Comparison of ENCODE assay signal across 10 cellular contexts in genomic region chrX:13007519-13008188, GRCh38. TPM values are rescaled to one million over a fixed set of nuclear protein-coding genes. Genes with fewer than 3 reads are reported as not detected.
A peak's percentile ranks its signal among the peaks of the same experiment; 100 is the strongest.
DNase-seq lines count a peak whose midpoint lies in the region; ATAC-seq and TF ChIP-seq lines count a peak whose summit lies in the region.
"Had no signal": no experiment of that assay in that cellular context is flagged by ENCODE, and none has a peak within 500 bp of the region (broad histone marks: within the 10 kb centered on the region; RNA-seq: fewer than 3 reads in every experiment).

No MANE protein-coding gene starts in this region.

- TF ChIP-seq EP300 in suprapubic skin (IDR thresholded peaks at IDR 0.05) = no peak

- TF ChIP-seq POLR2A in suprapubic skin (IDR thresholded peaks at IDR 0.05) = no peak

- CTCF ChIA-PET in activated naive CD4-positive, alpha-beta T cell treated with anti-CD3 and anti-CD28 coated beads, Interleukin-2, amount 10 ng/mL, durations not matched to agents 7 days and 5 days (lab: Charles Lee) = interaction anchor here (0.6 to 2.1 kb wide), 2 partner anchors 34 to 84 kb away, joined by 3 to 8 read pairs; no protein-coding TSS in a partner anchor

- no peak for ATAC-seq in T-helper 17 cell

- H3K4me3 ChIP-seq in effector memory CD4-positive, alpha-beta T cell (ENCODE audit: insufficient read depth, low read depth, low read length, poor library complexity, severe bottlenecking) = no peak overlapping the region
- no peak overlapping the region for H3K4me3 ChIP-seq in suprapubic skin

- H3K36me3 ChIP-seq in effector memory CD4-positive, alpha-beta T cell (ENCODE audit: control insufficient read depth, insufficient read depth, low read length) = no peaks in the 10 kb centered on the region
- no peaks in the 10 kb centered on the region for H3K36me3 ChIP-seq in suprapubic skin

- H3K9me3 Mint-ChIP-seq in activated naive CD4-positive, alpha-beta T cell treated with anti-CD3 and anti-CD28 coated beads, Interleukin-2, amount 10 ng/mL, durations not matched to agents 7 days and 5 days = no peaks in the 10 kb centered on the region
- H3K9me3 Mint-ChIP-seq: immature natural killer cell had no signal

- no peaks in the 10 kb centered on the region for H3K9me3 ChIP-seq in effector memory CD4-positive, alpha-beta T cell (ENCODE audit: control insufficient read depth, low read length)
- H3K9me3 ChIP-seq in suprapubic skin = no peaks in the 10 kb centered on the region
- H3K9me3 ChIP-seq in T-helper 17 cell (ENCODE audit: control insufficient read depth, low read length, poor library complexity, severe bottlenecking) = no peaks in the 10 kb centered on the region

- 79% methylated on average over 2 of the region's 2 CpGs for WGBS in suprapubic skin

- no peak overlapping the region for H3K27ac ChIP-seq in effector memory CD4-positive, alpha-beta T cell (ENCODE audit: insufficient read depth, low read length, poor library complexity, severe bottlenecking)
- H3K27ac ChIP-seq in suprapubic skin = no peak overlapping the region

- H3K4me3 Mint-ChIP-seq in activated naive CD4-positive, alpha-beta T cell treated with anti-CD3 and anti-CD28 coated beads, Interleukin-2, amount 10 ng/mL, durations not matched to agents 7 days and 5 days = no peak overlapping the region
- H3K4me3 Mint-ChIP-seq in T-helper 17 cell = no peak overlapping the region
- H3K4me3 Mint-ChIP-seq: immature natural killer cell had no signal

- H3K27me3 ChIP-seq in effector memory CD4-positive, alpha-beta T cell (replicated peaks; ENCODE audit: control insufficient read depth, insufficient read depth, low read length, poor library complexity, severe bottlenecking) = no peaks in the 10 kb centered on the region
- no peaks in the 10 kb centered on the region for H3K27me3 ChIP-seq in suprapubic skin

- DNase-seq in activated naive CD4-positive, alpha-beta T cell treated with anti-CD3 and anti-CD28 coated beads, Interleukin-2, amount 10 ng/mL, durations not matched to agents 7 days and 5 days = no peak
- no peak for DNase-seq in activated naive CD4-positive, alpha-beta T cell (lab: John Stamatoyannopoulos, UW)
- DNase-seq in NCI-H446 treated with DMSO at 0.1 percent for 48 hours (lab: John Stamatoyannopoulos, UW) = peak; percentile 54
- peak; percentile 74 for DNase-seq in dedifferentiated amniotic fluid mesenchymal stem cell (ENCODE audit: extremely low spot score)
- DNase-seq in superior temporal gyrus (ENCODE audit: extremely low spot score) = peak; percentile 13
- DNase-seq in effector memory CD4-positive, alpha-beta T cell = no peak
- DNase-seq in suprapubic skin (ENCODE audit: low spot score in 2 of 2) = no peak
- DNase-seq in T-helper 17 cell = no peak
- DNase-seq: immature natural killer cell; stimulated activated CD4-positive, alpha-beta T cell treated with anti-CD3 and anti-CD28 coated beads, Interleukin-12 subunit alpha, Interleukin-12 subunit beta, amount 100 ng/mL, for 4 hours had no signal

- H3K4me1 Mint-ChIP-seq in activated naive CD4-positive, alpha-beta T cell treated with anti-CD3 and anti-CD28 coated beads, Interleukin-2, amount 10 ng/mL, durations not matched to agents 7 days and 5 days = peaks cover 75% of the 10 kb centered on the region
- peaks cover 36% of the 10 kb centered on the region for H3K4me1 Mint-ChIP-seq in T-helper 17 cell

- peak overlapping the region; percentile 42 for H3K27ac Mint-ChIP-seq in activated naive CD4-positive, alpha-beta T cell treated with anti-CD3 and anti-CD28 coated beads, Interleukin-2, amount 10 ng/mL, durations not matched to agents 7 days and 5 days
- no peak overlapping the region for H3K27ac Mint-ChIP-seq in T-helper 17 cell
- H3K27ac Mint-ChIP-seq: immature natural killer cell had no signal

- H3K4me1 ChIP-seq in effector memory CD4-positive, alpha-beta T cell (ENCODE audit: control insufficient read depth, insufficient read depth, low read length, poor library complexity, severe bottlenecking) = peaks cover 22% of the 10 kb centered on the region
- H3K4me1 ChIP-seq in suprapubic skin = peaks cover 18% of the 10 kb centered on the region

- no peak for TF ChIP-seq CTCF in suprapubic skin (IDR thresholded peaks at IDR 0.05)

- H3K36me3 Mint-ChIP-seq in activated naive CD4-positive, alpha-beta T cell treated with anti-CD3 and anti-CD28 coated beads, Interleukin-2, amount 10 ng/mL, durations not matched to agents 7 days and 5 days = peaks cover 4% of the 10 kb centered on the region
- H3K36me3 Mint-ChIP-seq in T-helper 17 cell (ENCODE audit: low read depth) = no peaks in the 10 kb centered on the region

- no peaks in the 10 kb centered on the region for H3K27me3 Mint-ChIP-seq in activated naive CD4-positive, alpha-beta T cell treated with anti-CD3 and anti-CD28 coated beads, Interleukin-2, amount 10 ng/mL, durations not matched to agents 7 days and 5 days
- no peaks in the 10 kb centered on the region for H3K27me3 Mint-ChIP-seq in T-helper 17 cell

RNA-seq across cellular contexts. Expression of gene TMSB4X, which starts 32.7 kb away (rescaled TPM):
- 1,000 to 10,000 TPM in 3 of 4 donors, 100 to 1,000 TPM in 1; 880 to 1,466 (median 1,228) TPM for total RNA-seq in suprapubic skin
- 1,000 to 10,000 TPM; 5,781 to 7,183 TPM for total RNA-seq in T-helper 17 cell

RNA-seq across cellular contexts. Expression of gene FAM9C, which starts 36.8 kb away (rescaled TPM):
- total RNA-seq in suprapubic skin = not detected
- total RNA-seq in T-helper 17 cell = not detected

Comparison
In these comparisons a context has a peak if more than half of its experiments do, and no peak if none do; other contexts are left out.
1. DNase-seq: peak in NCI-H446 treated with DMSO at 0.1 percent for 48 hours (single experiment), dedifferentiated amniotic fluid mesenchymal stem cell (single experiment) and superior temporal gyrus (single experiment); none in activated naive CD4-positive, alpha-beta T cell treated with anti-CD3 and anti-CD28 coated beads, Interleukin-2, amount 10 ng/mL, durations not matched to agents 7 days and 5 days (single experiment), activated naive CD4-positive, alpha-beta T cell (0 of 4), effector memory CD4-positive, alpha-beta T cell (0 of 3), suprapubic skin (0 of 2) and T-helper 17 cell (0 of 3).